ENCODE assay signal across 8 cellular contexts in genomic region chr11:65660908-65661307, GRCh38. TPM values are rescaled to one million over a fixed set of nuclear protein-coding genes. Genes with fewer than 3 reads are reported as not detected.
A peak's percentile ranks its signal among the peaks of the same experiment; 100 is the strongest.
DNase-seq lines count a peak whose midpoint lies in the region; ATAC-seq and TF ChIP-seq lines count a peak whose summit lies in the region.
"Not testable (repeated sequence)": the region's sequence is repeated elsewhere in the genome, so short reads cannot be mapped to it uniquely, and the experiment has no call there.

No MANE protein-coding gene starts in this region.

- not testable (repeated sequence) for H3K27me3 Mint-ChIP-seq in T-cell; activated T-cell treated with anti-CD3 and anti-CD28 coated beads, Interleukin-2, amount 50 U/mL, for 72 hours (ENCODE audit: low read depth); brain; natural killer cell treated with Interleukin-12 subunit alpha and Interleukin-12 subunit beta and Interleukin-15 and Interleukin-18, amount 100 ng/mL, for 72 hours; stimulated activated naive B cell treated with anti-CD40 and anti-IgM and Interleukin-4, amounts not matched to agents 10 μg/mL and 1 μg/mL and 100 μg/mL, for 72 hours

- H3K27ac Mint-ChIP-seq in T-cell = peak overlapping the region; percentile 36 to 83
- H3K27ac Mint-ChIP-seq in activated T-cell treated with anti-CD3 and anti-CD28 coated beads, Interleukin-2, amount 50 U/mL, for 72 hours = peak overlapping the region; percentile 55
- peak overlapping the region in 3 of 5 experiments; percentile 35 to 89 (median 48) for H3K27ac Mint-ChIP-seq in brain
- H3K27ac Mint-ChIP-seq in natural killer cell treated with Interleukin-12 subunit alpha and Interleukin-12 subunit beta and Interleukin-15 and Interleukin-18, amount 100 ng/mL, for 72 hours = peak overlapping the region; percentile 64 to 83
- not testable (repeated sequence) for H3K27ac Mint-ChIP-seq in stimulated activated naive B cell treated with anti-CD40 and anti-IgM and Interleukin-4, amounts not matched to agents 10 μg/mL and 1 μg/mL and 100 μg/mL, for 72 hours

- H3K36me3 Mint-ChIP-seq in T-cell (peaks cover 36% of the 10 kb centered on the region), brain (peaks cover 47% of the 10 kb centered on the region)
- peaks cover 24 to 33% of the 10 kb centered on the region in 2 donors for H3K36me3 Mint-ChIP-seq in activated T-cell treated with anti-CD3 and anti-CD28 coated beads, Interleukin-2, amount 50 U/mL, for 72 hours (ENCODE audit: insufficient read depth in 2 of 2)
- H3K36me3 Mint-ChIP-seq in natural killer cell treated with Interleukin-12 subunit alpha and Interleukin-12 subunit beta and Interleukin-15 and Interleukin-18, amount 100 ng/mL, for 72 hours = peaks cover 28% of the 10 kb centered on the region
- peaks cover 34 to 44% of the 10 kb centered on the region in 2 donors for H3K36me3 Mint-ChIP-seq in stimulated activated naive B cell treated with anti-CD40 and anti-IgM and Interleukin-4, amounts not matched to agents 10 μg/mL and 1 μg/mL and 100 μg/mL, for 72 hours

- H3K4me3 Mint-ChIP-seq in T-cell (peak overlapping the region; percentile 83 to 87 (median 84)), brain (peak overlapping the region; percentile 82 to 90 (median 85))
- H3K4me3 Mint-ChIP-seq in activated T-cell treated with anti-CD3 and anti-CD28 coated beads, Interleukin-2, amount 50 U/mL, for 72 hours = peak overlapping the region; percentile 80 to 88
- H3K4me3 Mint-ChIP-seq in natural killer cell treated with Interleukin-12 subunit alpha and Interleukin-12 subunit beta and Interleukin-15 and Interleukin-18, amount 100 ng/mL, for 72 hours = peak overlapping the region; percentile 82
- H3K4me3 Mint-ChIP-seq in stimulated activated naive B cell treated with anti-CD40 and anti-IgM and Interleukin-4, amounts not matched to agents 10 μg/mL and 1 μg/mL and 100 μg/mL, for 72 hours = peak overlapping the region; percentile 82 to 83

- POLR2A ChIA-PET in AG04450 (lab: Yijun Ruan, JAX) = not testable (repeated sequence)
- POLR2A ChIA-PET in T-cell (lab: Charles Lee) = interaction anchor here (0.6 to 1.8 kb wide), 6 partner anchors 13 to 1691 kb away, joined by 3 to 11 read pairs (median 8); no protein-coding TSS in a partner anchor

- TF ChIP-seq CTCF in AG04450 (IDR thresholded peaks at IDR 0.05; ENCODE audit: low read depth, low read length); HFF-Myc (IDR thresholded peaks at IDR 0.05; ENCODE audit: low read depth, low read length, missing control alignments); brain (conservative IDR thresholded peaks at IDR 0.05); foreskin fibroblast (IDR thresholded peaks at IDR 0.05; ENCODE audit: low read depth, low read length): not testable (repeated sequence)

- peaks cover 48 to 51% (median 51%) of the 10 kb centered on the region in 3 donors for H3K4me1 Mint-ChIP-seq in T-cell
- peaks cover 59% of the 10 kb centered on the region for H3K4me1 Mint-ChIP-seq in activated T-cell treated with anti-CD3 and anti-CD28 coated beads, Interleukin-2, amount 50 U/mL, for 72 hours (ENCODE audit: low read depth)
- peaks cover 24% of the 10 kb centered on the region for H3K4me1 Mint-ChIP-seq in brain
- peaks cover 32 to 43% of the 10 kb centered on the region in 2 donors for H3K4me1 Mint-ChIP-seq in natural killer cell treated with Interleukin-12 subunit alpha and Interleukin-12 subunit beta and Interleukin-15 and Interleukin-18, amount 100 ng/mL, for 72 hours (ENCODE audit: low read depth in 2 of 2)
- H3K4me1 Mint-ChIP-seq in stimulated activated naive B cell treated with anti-CD40 and anti-IgM and Interleukin-4, amounts not matched to agents 10 μg/mL and 1 μg/mL and 100 μg/mL, for 72 hours = peaks cover 24 to 52% of the 10 kb centered on the region in 2 donors

- H3K27me3 ChIP-seq in AG04450 (ENCODE audit: control insufficient read depth, insufficient read depth, low read length) = not testable (repeated sequence)

- H3K9me3 Mint-ChIP-seq in T-cell; activated T-cell treated with anti-CD3 and anti-CD28 coated beads, Interleukin-2, amount 50 U/mL, for 72 hours; brain; natural killer cell treated with Interleukin-12 subunit alpha and Interleukin-12 subunit beta and Interleukin-15 and Interleukin-18, amount 100 ng/mL, for 72 hours; stimulated activated naive B cell treated with anti-CD40 and anti-IgM and Interleukin-4, amounts not matched to agents 10 μg/mL and 1 μg/mL and 100 μg/mL, for 72 hours: not testable (repeated sequence)

- CTCF ChIA-PET in AG04450 (lab: Charles Lee); T-cell (lab: Charles Lee): not testable (repeated sequence)

- peak overlapping the region; percentile 98; the same call in 1 of the 2 replicates for H3K4me3 ChIP-seq in AG04450 (ENCODE audit: low read depth, low read length)
- H3K4me3 ChIP-seq in HFF-Myc (replicated peaks; ENCODE audit: low read depth, low read length) = peak overlapping the region; percentile 67
- H3K4me3 ChIP-seq in foreskin fibroblast (ENCODE audit: low read depth in 1 of 2, low read length in 2 of 2) = peak overlapping the region; percentile 91 to 96

- not testable (repeated sequence) for H3K9me3 ChIP-seq in AG04450 (ENCODE audit: control insufficient read depth, insufficient read depth, low read length)

- not testable (repeated sequence) for ATAC-seq in T-cell (replicated peaks in 1 of 4); activated T-cell treated with anti-CD3 and anti-CD28 coated beads, Interleukin-2, amount 50 U/mL, for 72 hours (replicated peaks in 1 of 2); natural killer cell treated with Interleukin-12 subunit alpha and Interleukin-12 subunit beta and Interleukin-15 and Interleukin-18, amount 100 ng/mL, for 72 hours; stimulated activated naive B cell treated with anti-CD40 and anti-IgM and Interleukin-4, amounts not matched to agents 10 μg/mL and 1 μg/mL and 100 μg/mL, for 72 hours (replicated peaks)

- not testable (repeated sequence) for H3K27ac ChIP-seq in AG04450 (ENCODE audit: low read depth, low read length)

- DNase-seq in AG04450 (ENCODE audit: low read depth, low spot score); HFF-Myc (ENCODE audit: extremely low read depth, low read depth); T-cell; activated T-cell treated with anti-CD3 and anti-CD28 coated beads, Interleukin-2, amount 50 U/mL, for 72 hours; foreskin fibroblast; stimulated activated naive B cell treated with anti-CD40 and anti-IgM and Interleukin-4, amounts not matched to agents 10 μg/mL and 1 μg/mL and 100 μg/mL, for 72 hours: not testable (repeated sequence)
- DNase-seq in natural killer cell treated with Interleukin-12 subunit alpha and Interleukin-12 subunit beta and Interleukin-15 and Interleukin-18, amount 100 ng/mL, for 72 hours (ENCODE audit: low spot score) = peak; percentile 25

RNA-seq across cellular contexts. Expression of gene RELA, which starts 1.8 kb away (rescaled TPM):
- 23.4 and 26.7 TPM in 2 replicates for polyA plus RNA-seq in AG04450 (2011; rRNA removed)
- polyA minus RNA-seq in AG04450 (2011; rRNA and poly(A)+ RNA removed) = 28.0 and 41.4 TPM in 2 replicates
- 100 to 1,000 TPM; 155 to 302 (median 172) TPM for total RNA-seq in T-cell
- 100 to 1,000 TPM; 116 to 121 TPM for total RNA-seq in activated T-cell treated with anti-CD3 and anti-CD28 coated beads, Interleukin-2, amount 50 U/mL, for 72 hours
- polyA plus RNA-seq in brain (ENCODE audit: insufficient read depth, low read depth, low replicate concordance) = 83.9 TPM
- 10 to 100 TPM; 85.2 to 96.4 TPM for total RNA-seq in natural killer cell treated with Interleukin-12 subunit alpha and Interleukin-12 subunit beta and Interleukin-15 and Interleukin-18, amount 100 ng/mL, for 72 hours

RNA-seq across cellular contexts. Expression of gene SIPA1, which starts 23.0 kb away (rescaled TPM):
- polyA plus RNA-seq in AG04450 (2011; rRNA removed) (11.4 and 19.8 TPM in 2 replicates), brain (ENCODE audit: insufficient read depth, low read depth, low replicate concordance) (33.7 TPM)
- 18.2 and 22.6 TPM in 2 replicates for polyA minus RNA-seq in AG04450 (2011; rRNA and poly(A)+ RNA removed)
- 100 to 1,000 TPM; 179 to 285 (median 200) TPM for total RNA-seq in T-cell
- total RNA-seq in activated T-cell treated with anti-CD3 and anti-CD28 coated beads, Interleukin-2, amount 50 U/mL, for 72 hours = 100 to 1,000 TPM; 132 to 137 TPM
- total RNA-seq in natural killer cell treated with Interleukin-12 subunit alpha and Interleukin-12 subunit beta and Interleukin-15 and Interleukin-18, amount 100 ng/mL, for 72 hours = 100 to 1,000 TPM; 139 to 140 TPM

RNA-seq across cellular contexts. Expression of gene PCNX3, which starts 45.3 kb away (rescaled TPM):
- 9.7 and 14.0 TPM in 2 replicates for polyA plus RNA-seq in AG04450 (2011; rRNA removed)
- 19.5 and 24.1 TPM in 2 replicates for polyA minus RNA-seq in AG04450 (2011; rRNA and poly(A)+ RNA removed)
- 10 to 100 TPM; 54.2 to 74.7 (median 66.8) TPM for total RNA-seq in T-cell
- total RNA-seq in activated T-cell treated with anti-CD3 and anti-CD28 coated beads, Interleukin-2, amount 50 U/mL, for 72 hours = 10 to 100 TPM; 45.9 TPM
- 29.6 TPM for polyA plus RNA-seq in brain (ENCODE audit: insufficient read depth, low read depth, low replicate concordance)
- 10 to 100 TPM; 65.1 to 96.9 TPM for total RNA-seq in natural killer cell treated with Interleukin-12 subunit alpha and Interleukin-12 subunit beta and Interleukin-15 and Interleukin-18, amount 100 ng/mL, for 72 hours

RNA-seq across cellular contexts. Expression of gene MAP3K11, which starts 46.9 kb away (rescaled TPM):
- polyA plus RNA-seq in AG04450 (2011; rRNA removed) (12.6 and 17.1 TPM in 2 replicates), brain (ENCODE audit: insufficient read depth, low read depth, low replicate concordance) (79.2 TPM)
- polyA minus RNA-seq in AG04450 (2011; rRNA and poly(A)+ RNA removed) = 21.6 and 26.2 TPM in 2 replicates
- total RNA-seq in T-cell = 100 to 1,000 TPM in 2 of 5 donors, 10 to 100 TPM in 3; 60.8 to 110 (median 84.0) TPM
- total RNA-seq in activated T-cell treated with anti-CD3 and anti-CD28 coated beads, Interleukin-2, amount 50 U/mL, for 72 hours = 10 to 100 TPM; 57.3 to 70.1 TPM
- total RNA-seq in natural killer cell treated with Interleukin-12 subunit alpha and Interleukin-12 subunit beta and Interleukin-15 and Interleukin-18, amount 100 ng/mL, for 72 hours = 10 to 100 TPM; 81.1 to 83.3 TPM

RNA-seq across cellular contexts. Expression of gene KAT5, which starts 51.1 kb away (rescaled TPM):
- polyA plus RNA-seq in AG04450 (2011; rRNA removed) = 22.6 and 26.1 TPM in 2 replicates
- polyA minus RNA-seq in AG04450 (2011; rRNA and poly(A)+ RNA removed) = 47.3 and 48.8 TPM in 2 replicates
- total RNA-seq in T-cell = 100 to 1,000 TPM in 4 of 5 donors, 10 to 100 TPM in 1; 99.9 to 111 (median 104) TPM
- 100 to 1,000 TPM in 1 of 2 donors, 10 to 100 TPM in 1; 86.4 to 105 TPM for total RNA-seq in activated T-cell treated with anti-CD3 and anti-CD28 coated beads, Interleukin-2, amount 50 U/mL, for 72 hours
- polyA plus RNA-seq in brain (ENCODE audit: insufficient read depth, low read depth, low replicate concordance) = 93.3 TPM
- total RNA-seq in natural killer cell treated with Interleukin-12 subunit alpha and Interleukin-12 subunit beta and Interleukin-15 and Interleukin-18, amount 100 ng/mL, for 72 hours = 10 to 100 TPM; 77.5 to 82.9 TPM
